ENCODE assay signal across 23 cellular contexts in genomic region chrX:40314070-40314469, GRCh38.
DNase-seq lines count a peak whose midpoint lies in the region; ATAC-seq and TF ChIP-seq lines count a peak whose summit lies in the region.
"Had no signal": no experiment of that assay in that cellular context is flagged by ENCODE, and none has a peak within 500 bp of the region (broad histone marks: within the 10 kb centered on the region; RNA-seq: fewer than 3 reads in every experiment).

No MANE protein-coding gene starts in this region.

- TF ChIP-seq CTCF in OCI-LY7 (conservative IDR thresholded peaks at IDR 0.05; ENCODE audit: low read length), result peak; percentile 21; the same call in 1 of the 2 replicates

- ATAC-seq in GM21390 (IDR thresholded peaks at IDR 0.05; ENCODE audit: unreplicated experiment), result no peak
- ATAC-seq: activated CD8-positive, alpha-beta memory T cell treated with anti-CD3 and anti-CD28 coated beads, Interleukin-2, amount 10 ng/mL, durations not matched to agents 7 days and 5 days; natural killer cell had no signal

- H2AFZ ChIP-seq in OCI-LY7 (ENCODE audit: low read length), result no peak overlapping the region

- no peaks in the 10 kb centered on the region for H4K20me1 ChIP-seq in OCI-LY7 (ENCODE audit: insufficient read depth, low read length)
- H4K20me1 ChIP-seq: BLaER1 treated with 17β-estradiol and CSF1 and Interleukin-3, amounts not matched to agents 10 nM and 100 nM had no signal

- DNase-seq in DMS 273 (lab: John Stamatoyannopoulos, UW; ENCODE audit: unreplicated experiment) (peak; percentile 42), DMS 273 treated with DMSO at 0.1 percent for 48 hours (lab: John Stamatoyannopoulos, UW) (no peak), OCI-LY7 (ENCODE audit: low spot score) (no peak), globus pallidus (ENCODE audit: low spot score) (peak; percentile 41), putamen (ENCODE audit: low spot score) (peak; percentile 2), NCI-H2081 (lab: John Stamatoyannopoulos, UW) (no peak), HT-29 (ENCODE audit: low spot score) (no peak)
- DNase-seq: activated CD4-positive, CD25-positive, alpha-beta regulatory T cell treated with anti-CD3 and anti-CD28 coated beads, Interleukin-2, amount 50 U/mL, for 72 hours; activated CD8-positive, alpha-beta memory T cell treated with anti-CD3 and anti-CD28 coated beads, Interleukin-2, amount 10 ng/mL, durations not matched to agents 7 days and 5 days; activated effector memory CD4-positive, alpha-beta T cell treated with anti-CD3 and anti-CD28 coated beads, Interleukin-2, amount 50 U/mL, for 16 hours; DMS153; GOT3; natural killer cell; NCI-H187; NCI-H526; RPMI8226; stimulated activated CD4-positive, alpha-beta T cell treated with anti-CD3 and anti-CD28 coated beads, Interleukin-12 subunit alpha, Interleukin-12 subunit beta, amount 100 ng/mL, for 4 hours; stimulated activated naive CD4-positive, alpha-beta T cell had no signal

- no peak overlapping the region for H3K4me3 ChIP-seq in OCI-LY7 (ENCODE audit: low read depth, low read length, poor library complexity, severe bottlenecking)
- H3K4me3 ChIP-seq: BLaER1 treated with 17β-estradiol and CSF1 and Interleukin-3, amounts not matched to agents 10 nM and 100 nM; lung; prostate gland had no signal

- POLR2A ChIA-PET in OCI-LY7 (lab: Charles Lee), result no interaction called here

- no peak overlapping the region for H3K4me2 ChIP-seq in OCI-LY7 (ENCODE audit: low read length)
- H3K4me2 ChIP-seq: BLaER1 treated with 17β-estradiol and CSF1 and Interleukin-3, amounts not matched to agents 10 nM and 100 nM had no signal

- no peak overlapping the region for H3K27ac ChIP-seq in OCI-LY7 (ENCODE audit: low read depth, low read length, poor library complexity, severe bottlenecking)
- H3K27ac ChIP-seq: 22Rv1; BLaER1 treated with 17β-estradiol and CSF1 and Interleukin-3, amounts not matched to agents 10 nM and 100 nM; prostate gland had no signal

- H3K9me2 ChIP-seq in OCI-LY7 (ENCODE audit: insufficient read depth, low read length), result no peaks in the 10 kb centered on the region

- BruUV-seq in OCI-LY7 (replicated peaks; lab: Mats Ljungman, UMichigan), result no TSS peak

- no peaks in the 10 kb centered on the region for H3K9me3 ChIP-seq in OCI-LY7 (ENCODE audit: low read length)
- H3K9me3 ChIP-seq: prostate gland had no signal

- no peaks in the 10 kb centered on the region for H3K36me3 ChIP-seq in OCI-LY7 (ENCODE audit: insufficient read depth, low read length)
- H3K36me3 ChIP-seq: prostate gland had no signal

- intact Hi-C loops in OCI-LY7 (cut with micrococcal nuclease; ENCODE audit: unreplicated experiment), result no loop called here

- CTCF ChIA-PET in OCI-LY7 (lab: Charles Lee; ENCODE audit: unreplicated experiment), result no interaction called here

- H3K79me2 ChIP-seq in OCI-LY7 (ENCODE audit: insufficient read depth, low read depth, low read length), result no peaks in the 10 kb centered on the region

- no peaks in the 10 kb centered on the region for H3K4me1 ChIP-seq in OCI-LY7 (ENCODE audit: insufficient read depth, low read length, poor library complexity, severe bottlenecking)
- H3K4me1 ChIP-seq: prostate gland had no signal

Comparison
In these comparisons a context has a peak if more than half of its experiments do, and no peak if none do; other contexts are left out.
1. DNase-seq: peak in DMS 273 (single experiment), globus pallidus (single experiment) and putamen (single experiment); none in DMS 273 treated with DMSO at 0.1 percent for 48 hours (single experiment), OCI-LY7 (single experiment), NCI-H2081 (0 of 2) and HT-29 (single experiment).